ENCODE assay signal across 8 cellular contexts in the genomic region with DNA sequence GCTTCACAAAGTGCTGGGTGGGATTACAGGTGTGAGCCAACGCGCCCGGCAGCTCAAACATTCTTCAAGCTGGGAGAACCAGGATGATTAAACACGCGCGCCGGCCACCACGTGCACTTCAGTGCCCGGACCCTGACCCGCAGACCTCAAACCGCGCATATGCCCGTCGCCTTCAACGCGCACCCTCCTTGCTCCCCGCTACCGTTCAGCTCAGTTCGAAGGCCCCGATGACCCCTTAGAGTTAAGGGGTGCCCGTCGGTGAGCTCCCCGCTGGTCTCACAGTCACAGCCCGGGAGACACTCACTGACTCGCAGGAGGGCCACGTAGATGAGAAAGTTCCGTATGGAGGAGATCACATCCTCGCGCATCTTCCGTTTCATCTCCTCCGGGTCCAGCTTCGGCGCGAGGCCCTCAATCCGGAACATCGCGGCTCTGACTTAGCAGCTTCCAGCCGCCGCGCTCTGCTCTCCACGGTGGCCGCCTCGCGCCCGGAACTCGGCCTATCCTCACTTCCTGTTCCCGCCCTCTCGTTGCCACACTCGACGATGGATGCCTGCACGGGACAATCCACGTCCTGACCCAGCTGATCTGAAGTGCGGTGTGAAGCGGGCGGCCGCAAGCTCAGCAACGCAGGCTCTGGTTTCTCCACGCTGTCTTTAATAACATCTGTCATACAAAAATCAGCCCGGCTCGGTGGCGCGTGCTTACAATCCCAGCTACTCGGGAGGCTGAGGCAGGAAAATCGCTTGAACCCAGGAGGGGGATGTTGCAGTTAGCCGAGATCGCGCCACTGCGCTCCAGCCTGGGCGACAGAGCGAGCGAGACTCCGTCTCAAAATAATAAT. TPM values are rescaled to one million over a fixed set of nuclear protein-coding genes. Genes with fewer than 3 reads are reported as not detected.
DNase-seq lines count a peak whose midpoint lies in the region; ATAC-seq and TF ChIP-seq lines count a peak whose summit lies in the region.

TOMM5 (minus strand) TSS at position 490 of the 844 bp plus-strand sequence; CDS start at position 425, 65 bp downstream.

- intact Hi-C loops in T-helper 1 cell treated with Interleukin-12 subunit alpha and Interleukin-12 subunit beta and Interleukin-4 antibody, amounts not matched to agents 30 ng/mL and 1 ng/mL, for 36 hours (cut with micrococcal nuclease): loop anchor here (1.0 to 10.0 kb wide), 15 partner anchors 10 to 630 kb away; partner anchors contain the start of genes EXOSC3, FBXO10, FRMPD1 and GRHPR
- intact Hi-C loops in left cardiac atrium (cut with DNase I) (no loop called here), posterior vena cava (cut with DNase I) (loop anchor here in 1 of 2 donors (10.0 kb wide), 1 partner anchor 378 kb away; no protein-coding TSS in a partner anchor), upper lobe of right lung (cut with DNase I) (no loop called here)

- H3K27me3 ChIP-seq in upper lobe of right lung: no peaks in the 10 kb centered on the region

- no peak for TF ChIP-seq CTCF in GM13977 (IDR thresholded peaks at IDR 0.05; ENCODE audit: extremely low read depth, insufficient read depth, missing control alignments)
- no peak for TF ChIP-seq CTCF in upper lobe of right lung (IDR thresholded peaks at IDR 0.05)

- no peaks in the 10 kb centered on the region for H3K9me3 ChIP-seq in upper lobe of right lung

- peaks cover 15% of the 10 kb centered on the region for H3K36me3 ChIP-seq in upper lobe of right lung

- peaks cover 26% of the 10 kb centered on the region for H3K4me1 ChIP-seq in upper lobe of right lung

- peak within 1 kb of the TSS; percentile 86 for H3K27ac ChIP-seq in upper lobe of right lung

- peak; percentile 88 for ATAC-seq in HG02884 (IDR thresholded peaks at IDR 0.05; ENCODE audit: unreplicated experiment)
- ATAC-seq in left cardiac atrium: peak; percentile 99
- ATAC-seq in upper lobe of right lung: peak; percentile 98

- peak within 1 kb of the TSS; percentile 94 for H3K4me3 ChIP-seq in upper lobe of right lung

- in situ Hi-C loops in GM13977 (cut with MboI; ENCODE audit: low pct_unique_long_range_greater_than_20kb, low sequenced_read_pairs, unreplicated experiment): loop anchor here (25.0 kb wide), 1 partner anchor 105 kb away; the partner anchor contains the start of gene POLR1E

- DNase-seq in GM13977 (ENCODE audit: low spot score) (peak; percentile 85), NCI-H146 treated with DMSO at 0.1 percent for 48 hours (lab: John Stamatoyannopoulos, UW; ENCODE audit: unreplicated experiment) (peak; percentile 90), amniotic epithelial cell (ENCODE audit: low read depth) (peak; percentile 93), left cardiac atrium (peak; percentile 95), posterior vena cava (ENCODE audit: low spot score) (peak; percentile 98), upper lobe of right lung (peak; percentile 96)

RNA-seq across cellular contexts. Expression of gene TOMM5, which starts in this region (rescaled TPM):
- 79.7 and 83.9 TPM in 2 replicates for total RNA-seq in T-helper 1 cell treated with Interleukin-12 subunit alpha and Interleukin-12 subunit beta and Interleukin-4 antibody, amounts not matched to agents 30 ng/mL and 1 ng/mL, for 36 hours
- total RNA-seq in left cardiac atrium (10 to 100 TPM; 58.8 to 64.9 TPM), posterior vena cava (10 to 100 TPM; 55.9 to 62.9 TPM), upper lobe of right lung (60.7 TPM)

Comparison
In these comparisons a context has a peak if more than half of its experiments do, and no peak if none do; other contexts are left out.
1. Peak in every context shown above with its lines: DNase-seq, ATAC-seq, H3K4me3 ChIP-seq and H3K27ac ChIP-seq.